In the genomic region with DNA sequence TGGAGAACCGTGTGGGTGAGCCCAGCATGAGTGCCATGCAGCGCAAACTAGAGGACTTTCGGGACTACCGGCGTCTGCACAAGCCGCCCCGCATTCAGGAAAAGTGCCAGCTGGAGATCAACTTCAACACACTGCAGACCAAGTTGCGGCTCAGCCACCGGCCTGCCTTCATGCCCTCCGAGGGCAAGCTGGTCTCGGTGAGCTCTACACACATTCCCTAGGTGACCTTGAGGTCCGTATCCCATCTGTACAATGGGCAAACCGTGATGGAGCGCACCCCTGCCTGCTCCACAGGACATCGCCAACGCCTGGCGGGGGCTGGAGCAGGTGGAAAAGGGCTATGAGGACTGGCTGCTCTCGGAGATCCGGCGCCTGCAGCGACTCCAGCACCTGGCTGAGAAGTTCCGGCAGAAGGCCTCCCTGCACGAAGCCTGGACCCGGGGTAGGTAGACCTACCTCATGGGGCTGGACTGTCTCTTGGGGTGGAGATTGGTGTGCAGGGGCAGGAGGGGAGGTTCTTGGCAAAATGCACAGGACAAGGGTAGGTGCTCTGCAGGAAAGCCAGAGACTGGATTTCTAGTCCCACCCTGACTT, we compare ENCODE assay signal across 1 cellular context.
TF ChIP-seq lines count a peak whose summit lies in the region.

No MANE protein-coding gene starts in this region.

TF ChIP-seq in K562, 482 proteins besides CTCF, POLR2A, EP300 and RAD21:
- TF ChIP-seq ESRRA (IDR thresholded peaks at IDR 0.05; ENCODE audit: borderline replicate concordance, low read depth) (0 out of 2 replicates have a peak, but pooled peaks have one; percentile 21), ETV6 (IDR thresholded peaks at IDR 0.05; ENCODE audit: borderline replicate concordance in 1 of 2, low read depth in 2 of 2, low read length in 1 of 2) (no peak), ETV6 (CRISPR knock-in tag; IDR thresholded peaks at IDR 0.05; ENCODE audit: borderline replicate concordance) (no peak), TCFL5 (CRISPR knock-in tag; conservative IDR thresholded peaks at IDR 0.05) (no peak)
TF ChIP-seq in K562: peak in this region for 1.
